8 cellular contexts compared by ENCODE assay signal in the genomic region with DNA sequence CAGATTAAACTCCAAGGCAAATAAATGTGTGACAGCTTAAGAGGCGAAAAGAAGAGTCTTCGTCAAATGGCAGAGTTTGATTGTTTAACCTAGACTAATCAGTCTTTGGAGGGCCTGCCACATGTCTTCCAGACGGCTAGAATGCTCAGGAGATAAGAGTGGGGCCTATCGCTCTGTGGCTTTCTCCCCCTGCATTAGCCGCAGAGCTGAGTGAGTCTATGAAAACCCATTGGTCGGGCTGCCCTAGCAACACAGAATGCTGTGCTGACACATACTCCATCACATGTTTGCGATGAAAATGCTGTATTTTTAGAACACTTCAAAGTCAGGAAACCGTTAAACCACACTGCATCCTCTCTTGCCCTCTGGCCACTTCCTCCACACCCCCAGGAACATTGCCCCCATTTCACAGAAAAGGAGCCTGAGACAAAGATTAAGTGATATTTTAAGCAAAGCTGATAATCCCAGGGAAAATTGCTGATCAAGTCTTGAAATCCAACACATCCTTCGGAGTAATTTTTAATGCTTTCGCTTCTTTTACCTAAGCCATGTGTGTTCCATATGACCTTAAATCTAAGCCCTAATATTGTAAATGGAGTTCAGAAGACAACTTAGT.
DNase-seq lines count a peak whose midpoint lies in the region; ATAC-seq, FAIRE-seq and TF ChIP-seq lines count a peak whose summit lies in the region.

No MANE protein-coding gene starts in this region.

- DNase-seq in CD1c-positive myeloid dendritic cell (ENCODE audit: extremely low spot score) (peak; percentile 89), pancreas (peak in 1 of 6 donors; percentile 45), hepatic stellate cell (ENCODE audit: low spot score) (no peak), osteoblast (ENCODE audit: insufficient read length, low spot score, missing footprints) (no peak)
- peak; percentile 58 to 59 for DNase-seq in activated CD4-positive, alpha-beta T cell treated with anti-CD3 and anti-CD28 coated beads for 24 hours (ENCODE audit: low read depth in 2 of 2)
- DNase-seq in effector CD8-positive, alpha-beta T cell (lab: John Stamatoyannopoulos, UW) = peak; percentile 71

- intact Hi-C loops in pancreas (cut with DNase I) = no loop called here

- no peak overlapping the region for H2AFZ ChIP-seq in osteoblast (ENCODE audit: low read length)

- peak; percentile 64 for ATAC-seq in GM19467 (IDR thresholded peaks at IDR 0.05; ENCODE audit: unreplicated experiment)
- ATAC-seq in HG03571 (IDR thresholded peaks at IDR 0.05; ENCODE audit: unreplicated experiment) = peak; percentile 84
- ATAC-seq in pancreas = peak in 3 of 4 donors; percentile 63 to 79 (median 65)

- no peaks in the 10 kb centered on the region for H3K4me1 ChIP-seq in pancreas
- H3K4me1 ChIP-seq in osteoblast (ENCODE audit: insufficient read depth, low read length) = no peaks in the 10 kb centered on the region

- FAIRE-seq in pancreas (lab: Jason Lieb, UNC) = no peak

- H3K9me3 ChIP-seq in pancreas (no peaks in the 10 kb centered on the region), osteoblast (ENCODE audit: low read depth, low read length) (no peaks in the 10 kb centered on the region)

- peak overlapping the region in 1 of 4 donors; percentile 17 for H3K27ac ChIP-seq in pancreas
- no peak overlapping the region for H3K27ac ChIP-seq in osteoblast (ENCODE audit: low read depth, low read length)

- H3K27me3 ChIP-seq in pancreas (no peaks in the 10 kb centered on the region), osteoblast (ENCODE audit: insufficient read depth, low read length) (no peaks in the 10 kb centered on the region)

- no peak overlapping the region for H3K4me2 ChIP-seq in osteoblast (ENCODE audit: insufficient read depth, low read length)

- H4K20me1 ChIP-seq in osteoblast (ENCODE audit: insufficient read depth, low read length) = no peaks in the 10 kb centered on the region

- H3K79me2 ChIP-seq in osteoblast (ENCODE audit: insufficient read depth, low read length) = no peaks in the 10 kb centered on the region

- H3K36me3 ChIP-seq in pancreas (no peaks in the 10 kb centered on the region), osteoblast (ENCODE audit: insufficient read depth, low read length) (no peaks in the 10 kb centered on the region)

- no peak for TF ChIP-seq CTCF in pancreas (IDR thresholded peaks at IDR 0.05)
- TF ChIP-seq CTCF in osteoblast (IDR thresholded peaks at IDR 0.05; ENCODE audit: extremely low read depth, low read depth, low read length) = no peak

- WGBS in pancreas, 2 donors = 54 to 55% methylated on average over 10 of the region's 10 CpGs

- no peak overlapping the region for H3K4me3 ChIP-seq in pancreas
- H3K4me3 ChIP-seq in osteoblast (ENCODE audit: insufficient read depth, low read length) = no peak overlapping the region

Comparison
In these comparisons a context has a peak if more than half of its experiments do, and no peak if none do; other contexts are left out.
1. DNase-seq: peak in CD1c-positive myeloid dendritic cell (single experiment), activated CD4-positive, alpha-beta T cell treated with anti-CD3 and anti-CD28 coated beads for 24 hours (2 of 2) and effector CD8-positive, alpha-beta T cell (single experiment); none in hepatic stellate cell (single experiment) and osteoblast (single experiment).
2. Peak in every context shown above with its lines, with median percentiles within 50 percentile points of each other: ATAC-seq.